Comparison of ENCODE assay signal across 14 cellular contexts in the genomic region with DNA sequence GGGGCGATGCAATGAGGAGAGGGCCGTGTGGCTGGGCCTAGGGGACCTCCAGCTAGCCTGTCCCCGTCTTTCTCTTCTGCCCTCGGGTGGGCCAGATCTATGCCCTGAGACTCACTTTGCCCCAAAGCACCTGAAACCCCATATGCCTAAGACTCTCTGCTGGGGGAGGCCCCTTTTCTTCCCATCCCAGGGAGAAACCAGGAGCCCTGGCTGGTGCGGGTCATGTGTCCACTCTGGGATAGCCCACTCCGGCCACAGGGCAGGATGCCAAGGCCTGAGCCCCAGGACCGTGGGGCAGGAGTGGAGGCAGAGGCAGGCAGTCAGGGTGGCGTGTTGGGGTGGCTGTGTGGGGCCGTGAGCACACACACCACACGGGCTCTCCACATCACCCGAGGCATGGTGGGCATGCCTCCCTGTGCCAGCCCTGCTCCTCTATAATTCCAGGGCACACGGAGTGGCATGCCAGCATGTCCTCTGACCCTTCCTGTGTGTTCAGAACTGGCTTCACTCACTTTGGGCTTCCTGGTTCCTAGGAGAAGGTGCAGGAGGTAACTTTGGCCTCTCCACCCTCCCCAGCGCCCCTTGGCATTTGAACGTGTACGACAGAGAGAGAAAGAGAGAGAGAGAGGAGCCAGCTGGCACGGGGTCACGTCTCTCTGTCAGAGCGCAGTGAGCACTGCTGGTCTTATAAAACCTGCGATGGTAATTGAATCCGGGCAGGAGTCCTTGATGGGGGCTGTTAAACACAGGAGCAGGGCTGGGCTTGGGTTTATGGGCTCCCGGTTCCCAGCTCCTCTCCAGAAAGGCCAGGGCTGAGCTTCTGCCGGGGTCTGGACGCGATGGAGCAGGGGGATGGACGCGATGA.
DNase-seq lines count a peak whose midpoint lies in the region; ATAC-seq, FAIRE-seq and TF ChIP-seq lines count a peak whose summit lies in the region.
"Had no signal": no experiment of that assay in that cellular context is flagged by ENCODE, and none has a peak within 500 bp of the region (broad histone marks: within the 10 kb centered on the region; RNA-seq: fewer than 3 reads in every experiment).

No MANE protein-coding gene starts in this region.

- H3K36me3 ChIP-seq in H1 (ENCODE audit: control insufficient read depth in 2 of 4, insufficient read depth in 4 of 4, low read length in 3 of 4) = no peaks in the 10 kb centered on the region
- no peaks in the 10 kb centered on the region for H3K36me3 ChIP-seq in neuronal stem cell (replicated peaks in 1 of 2; ENCODE audit: control insufficient read depth in 2 of 2, insufficient read depth in 2 of 2, low read length in 2 of 2)
- no peaks in the 10 kb centered on the region for H3K36me3 ChIP-seq in vagina
- no peaks in the 10 kb centered on the region for H3K36me3 ChIP-seq in prostate gland

- no peaks in the 10 kb centered on the region for H4K20me1 ChIP-seq in H1 (replicated peaks in 1 of 2; ENCODE audit: control insufficient read depth in 1 of 2, insufficient read depth in 2 of 2, low read length in 2 of 2)

- H3K9me3 ChIP-seq in H1 (ENCODE audit: insufficient read depth in 2 of 2, low read depth in 1 of 2, low read length in 1 of 2) (no peaks in the 10 kb centered on the region), neuronal stem cell (replicated peaks in 1 of 2; ENCODE audit: control insufficient read depth in 2 of 2, insufficient read depth in 1 of 2, low read depth in 1 of 2, low read length in 2 of 2) (no peaks in the 10 kb centered on the region), vagina (no peaks in the 10 kb centered on the region), prostate gland (no peaks in the 10 kb centered on the region)

- DNase-seq in COLO668 (lab: John Stamatoyannopoulos, UW; ENCODE audit: unreplicated experiment) (peak; percentile 19), NCI-H1092 treated with DMSO at 0.1 percent for 48 hours (lab: John Stamatoyannopoulos, UW) (peak; percentile 81), H1 (ENCODE audit: low read depth in 1 of 2, low spot score in 2 of 2) (no peak), neuronal stem cell (ENCODE audit: low spot score) (no peak), vagina (ENCODE audit: extremely low spot score in 2 of 2) (no peak), prostate gland (ENCODE audit: low spot score) (no peak)
- DNase-seq: activated CD4-positive, alpha-beta T cell treated with anti-CD3 and anti-CD28 coated beads for 4 hours; HFFc6; stimulated activated CD4-positive, alpha-beta T cell treated with anti-CD3 and anti-CD28 coated beads, Interleukin-4, amount 100 ng/mL, for 24 hours; stimulated activated naive CD8-positive, alpha-beta T cell treated with anti-CD3 and anti-CD28 coated beads, Interleukin-15, Interleukin-2, amounts not matched to agents 100 U/mL and 50 U/mL, for 24 hours; SW 1271 had no signal

- TF ChIP-seq EP300 in H1 (IDR thresholded peaks at IDR 0.05; ENCODE audit: borderline replicate concordance in 1 of 2, low read depth in 2 of 2, low read length in 2 of 2) = no peak

- H3K23ac ChIP-seq in H1 (ENCODE audit: insufficient read length) = no peak overlapping the region
- peak overlapping the region; percentile 73 for H3K23ac ChIP-seq in neuronal stem cell (ENCODE audit: low read depth, low read length, poor library complexity)

- no peak overlapping the region for H3K9ac ChIP-seq in H1 (replicated peaks in 1 of 4; ENCODE audit: extremely low read depth in 1 of 4, low read depth in 3 of 4, low read length in 3 of 4)
- H3K9ac ChIP-seq in neuronal stem cell (ENCODE audit: low read depth, low read length, poor library complexity) = peak overlapping the region; percentile 70

- no peak overlapping the region for H3K56ac ChIP-seq in H1 (replicated peaks; ENCODE audit: insufficient read length, low read depth, low read length)

- intact Hi-C loops in vagina (cut with DNase I) (no loop called here), prostate gland (cut with DNase I) (no loop called here)

- H3K4me2 ChIP-seq in H1 (ENCODE audit: insufficient read depth in 1 of 2, low read depth in 2 of 2, low read length in 2 of 2) (no peak overlapping the region), neuronal stem cell (ENCODE audit: insufficient read depth, low read length, poor library complexity, severe bottlenecking) (no peak overlapping the region)

- POLR2A ChIA-PET in H1 (lab: Charles Lee; ENCODE audit: partially characterized antibody) = no interaction called here

- no peak overlapping the region for H4K8ac ChIP-seq in H1 (ENCODE audit: extremely low read depth, insufficient read depth, low read length)
- no peak overlapping the region for H4K8ac ChIP-seq in neuronal stem cell (ENCODE audit: low read depth, low read length)

- H3K27me3 ChIP-seq in H1 (replicated peaks in 1 of 4; ENCODE audit: control insufficient read depth in 3 of 4, extremely low read depth in 1 of 4, insufficient read depth in 3 of 4, low read length in 3 of 4) (no peaks in the 10 kb centered on the region), neuronal stem cell (ENCODE audit: control insufficient read depth in 3 of 3, insufficient read depth in 3 of 3, low read depth in 1 of 3, low read length in 3 of 3) (peaks cover 0 to 16% (median 2%) of the 10 kb centered on the region in 3 experiments), vagina (no peaks in the 10 kb centered on the region), prostate gland (replicated peaks; ENCODE audit: insufficient read depth) (peaks cover 5% of the 10 kb centered on the region)

- no peak overlapping the region for H4K5ac ChIP-seq in H1 (ENCODE audit: insufficient read length, low read depth, low read length)

- no peak for FAIRE-seq in H1 (lab: Jason Lieb, UNC)
- FAIRE-seq: HTR-8/SVneo had no signal

- H2BK5ac ChIP-seq in H1 (ENCODE audit: low read depth, low read length) (no peak overlapping the region), neuronal stem cell (ENCODE audit: low read length) (peak overlapping the region; percentile 39)

- H2AFZ ChIP-seq in H1 (ENCODE audit: low read length) (no peak overlapping the region), neuronal stem cell (ENCODE audit: low read length) (no peak overlapping the region)

- H3K27ac ChIP-seq in H1 (ENCODE audit: low read depth, low read length) (no peak overlapping the region), neuronal stem cell (replicated peaks; ENCODE audit: low read length) (no peak overlapping the region), vagina (no peak overlapping the region), prostate gland (no peak overlapping the region)

- H3K79me2 ChIP-seq in H1 (ENCODE audit: control insufficient read depth in 1 of 2, insufficient read depth in 2 of 2, low read length in 2 of 2) = no peaks in the 10 kb centered on the region

- no peak for TF ChIP-seq RAD21 in H1 (IDR thresholded peaks at IDR 0.05 in 1 of 2, conservative IDR thresholded peaks at IDR 0.05 in 1 of 2; ENCODE audit: low read depth in 2 of 2, low read length in 2 of 2)

- no peak for TF ChIP-seq POLR2A in H1 (IDR thresholded peaks at IDR 0.05; ENCODE audit: control extremely low read depth in 1 of 2, low read depth in 2 of 2, low read length in 2 of 2)
- no peak for TF ChIP-seq POLR2A in vagina (IDR thresholded peaks at IDR 0.05)
- no peak for TF ChIP-seq POLR2A in prostate gland (IDR thresholded peaks at IDR 0.05)

- CTCF ChIA-PET in H1 (lab: Charles Lee; ENCODE audit: partially characterized antibody) = interaction anchor here (1.1 kb wide), 1 partner anchor 207 kb away, joined by 3 read pairs; no protein-coding TSS in a partner anchor

- H3K23me2 ChIP-seq in H1 (ENCODE audit: low read depth, low read length) = no peaks in the 10 kb centered on the region

- H3K14ac ChIP-seq in H1 (ENCODE audit: insufficient read length) = no peak overlapping the region
- peak overlapping the region; percentile 38 for H3K14ac ChIP-seq in neuronal stem cell (ENCODE audit: low read length)

- ATAC-seq in GM19035 (IDR thresholded peaks at IDR 0.05; ENCODE audit: unreplicated experiment) (no peak), GM19324 (IDR thresholded peaks at IDR 0.05; ENCODE audit: low FRiP score, unreplicated experiment) (no peak)
- ATAC-seq: stimulated activated naive CD8-positive, alpha-beta T cell treated with anti-CD3 and anti-CD28 coated beads, Interleukin-15, Interleukin-2, amounts not matched to agents 100 U/mL and 50 U/mL, for 24 hours had no signal

- H2AK5ac ChIP-seq in H1 (ENCODE audit: low read depth, low read length) (no peak overlapping the region), neuronal stem cell (ENCODE audit: low read depth, low read length) (peak overlapping the region; percentile 75)

- no peak overlapping the region for H3K4ac ChIP-seq in H1 (replicated peaks; ENCODE audit: insufficient read length, low read depth, low read length)
- H3K4ac ChIP-seq in neuronal stem cell (ENCODE audit: low read length) = no peak overlapping the region

- no peak overlapping the region; the same call in 1 of the 2 replicates for H2BK20ac ChIP-seq in H1 (ENCODE audit: low read length)

- H2BK120ac ChIP-seq in H1 (replicated peaks; ENCODE audit: low read depth, low read length) = no peak overlapping the region
- H2BK120ac ChIP-seq in neuronal stem cell (ENCODE audit: low read depth, low read length) = no peak overlapping the region

- peak overlapping the region; percentile 1 for H4K91ac ChIP-seq in H1 (replicated peaks; ENCODE audit: insufficient read length, low read length)
- peak overlapping the region; percentile 85 for H4K91ac ChIP-seq in neuronal stem cell (ENCODE audit: low read depth, low read length, poor library complexity)

- TF ChIP-seq CTCF in H1 (IDR thresholded peaks at IDR 0.05; ENCODE audit: control extremely low read depth in 1 of 3, insufficient read depth in 1 of 3, low read depth in 1 of 3, low read length in 3 of 3) (no peak), vagina (IDR thresholded peaks at IDR 0.05) (no peak), prostate gland (IDR thresholded peaks at IDR 0.05) (no peak)

- H2BK15ac ChIP-seq in H1 (ENCODE audit: low read length) = 0 out of 2 replicates have a peak overlapping the region, but pooled peaks have one; percentile 61
- H2BK15ac ChIP-seq in neuronal stem cell (ENCODE audit: low read length) = peak overlapping the region; percentile 97

- WGBS in H1 (ENCODE audit: extremely low coverage in 1 of 2, insufficient coverage in 1 of 2, insufficient read length in 1 of 2, insufficient replicate concordance in 2 of 2, low coverage in 1 of 2, low lambda C conversion rate in 2 of 2, missing lambda C conversion rate in 1 of 2), 2 experiments = 88% methylated on average over 25 of the region's 26 CpGs; no CpG with 5 or more reads in 1 of the 2 experiments
- WGBS in neuronal stem cell (ENCODE audit: extremely low coverage in 2 of 2, insufficient read length in 2 of 2, insufficient replicate concordance in 1 of 2), 2 donors = no CpG with 5 or more reads among the region's 26 CpGs
- 45% methylated on average over 26 of the region's 26 CpGs for WGBS in prostate gland

- H3K4me3 ChIP-seq in H1 (ENCODE audit: extremely low read depth in 1 of 4, insufficient read depth in 2 of 4, low read depth in 3 of 4, low read length in 4 of 4) (no peak overlapping the region), neuronal stem cell (ENCODE audit: low read length in 2 of 2) (no peak overlapping the region), vagina (no peak overlapping the region), prostate gland (no peak overlapping the region)

- H3K4me1 ChIP-seq in H1 (replicated peaks in 1 of 4; ENCODE audit: control insufficient read depth in 3 of 4, insufficient read depth in 4 of 4, low read length in 3 of 4) = no peaks in the 10 kb centered on the region; a peak in 3 of 7 replicates
- H3K4me1 ChIP-seq in neuronal stem cell (ENCODE audit: control insufficient read depth in 2 of 2, insufficient read depth in 1 of 2, low read depth in 1 of 2, low read length in 2 of 2) = peaks cover 0 to 23% of the 10 kb centered on the region in 2 donors
- no peaks in the 10 kb centered on the region for H3K4me1 ChIP-seq in vagina
- peaks cover 5% of the 10 kb centered on the region for H3K4me1 ChIP-seq in prostate gland (replicated peaks)

- H3K79me1 ChIP-seq in H1 (ENCODE audit: low read depth, low read length) (no peaks in the 10 kb centered on the region), neuronal stem cell (ENCODE audit: low read depth, low read length) (peaks cover 3% of the 10 kb centered on the region)

- H2BK12ac ChIP-seq in H1 (ENCODE audit: low read depth, low read length) = peak overlapping the region; percentile 60; the same call in 1 of the 2 replicates
- peak overlapping the region; percentile 58 for H2BK12ac ChIP-seq in neuronal stem cell (ENCODE audit: low read length)

- H3K18ac ChIP-seq in H1 (ENCODE audit: extremely low read depth, low read length) (no peak overlapping the region; the same call in 1 of the 2 replicates), neuronal stem cell (ENCODE audit: low read length) (peak overlapping the region; percentile 83)

Comparison
In these comparisons a context has a peak if more than half of its experiments do, and no peak if none do; other contexts are left out.
1. DNase-seq: peak in COLO668 (single experiment) and NCI-H1092 treated with DMSO at 0.1 percent for 48 hours (single experiment); none in H1 (0 of 2), neuronal stem cell (single experiment), vagina (0 of 2) and prostate gland (single experiment).